In genomic region chr19:5587071-5587455, GRCh38 we compare ENCODE assay signal across 13 cellular contexts. TPM values are rescaled to one million over a fixed set of nuclear protein-coding genes. Genes with fewer than 3 reads are reported as not detected.
"Had no signal": no experiment of that assay in that cellular context is flagged by ENCODE, and none has a peak within 500 bp of the region (broad histone marks: within the 10 kb centered on the region; RNA-seq: fewer than 3 reads in every experiment).

No MANE protein-coding gene starts in this region.

- H3K4me3 Mint-ChIP-seq: activated naive CD4-positive, alpha-beta T cell treated with anti-CD3 and anti-CD28 coated beads, Interleukin-2, amount 10 ng/mL, durations not matched to agents 7 days and 5 days; natural killer cell; stimulated activated memory B cell treated with anti-CD40 and anti-IgM and Interleukin-4, amounts not matched to agents 10 μg/mL and 1 μg/mL and 100 μg/mL, for 72 hours had no signal

- H3K27ac ChIP-seq: tibial artery, vagina had no signal

- H3K9me3 ChIP-seq: heart left ventricle, tibial artery, vagina had no signal

- H3K36me3 Mint-ChIP-seq: natural killer cell had no signal

- H3K27me3 ChIP-seq: heart left ventricle, tibial artery, vagina had no signal

- ATAC-seq: activated CD4-positive, CD25-positive, alpha-beta regulatory T cell treated with anti-CD3 and anti-CD28 coated beads, Interleukin-2, amount 50 U/mL, for 24 hours had no signal

- H3K9me3 Mint-ChIP-seq: activated naive CD4-positive, alpha-beta T cell treated with anti-CD3 and anti-CD28 coated beads, Interleukin-2, amount 10 ng/mL, durations not matched to agents 7 days and 5 days; natural killer cell; stimulated activated memory B cell treated with anti-CD40 and anti-IgM and Interleukin-4, amounts not matched to agents 10 μg/mL and 1 μg/mL and 100 μg/mL, for 72 hours had no signal

- H3K4me3 ChIP-seq: heart left ventricle, skin epidermis, tibial artery, vagina had no signal

- H3K27me3 Mint-ChIP-seq: activated naive CD4-positive, alpha-beta T cell treated with anti-CD3 and anti-CD28 coated beads, Interleukin-2, amount 10 ng/mL, durations not matched to agents 7 days and 5 days; stimulated activated memory B cell treated with anti-CD40 and anti-IgM and Interleukin-4, amounts not matched to agents 10 μg/mL and 1 μg/mL and 100 μg/mL, for 72 hours had no signal

- H3K27ac Mint-ChIP-seq: natural killer cell; stimulated activated memory B cell treated with anti-CD40 and anti-IgM and Interleukin-4, amounts not matched to agents 10 μg/mL and 1 μg/mL and 100 μg/mL, for 72 hours had no signal

- DNase-seq: activated CD4-positive, alpha-beta T cell treated with anti-CD3 and anti-CD28 coated beads, Interleukin-2, amount 50 U/mL, for 4 hours; activated CD8-positive, alpha-beta memory T cell treated with anti-CD3 and anti-CD28 coated beads, Interleukin-2, amount 50 U/mL, for 4 hours; activated naive CD4-positive, alpha-beta T cell treated with anti-CD3 and anti-CD28 coated beads, Interleukin-2, amount 10 ng/mL, durations not matched to agents 7 days and 5 days; cortex of kidney; effector CD8-positive, alpha-beta T cell; heart left ventricle; natural killer cell; tibial artery had no signal

RNA-seq across cellular contexts. Expression of gene TINCR, which starts 19.3 kb away (rescaled TPM):
- total RNA-seq: renal cortical epithelial cell had no signal
